Comparison of ENCODE assay signal across 8 cellular contexts in the genomic region with DNA sequence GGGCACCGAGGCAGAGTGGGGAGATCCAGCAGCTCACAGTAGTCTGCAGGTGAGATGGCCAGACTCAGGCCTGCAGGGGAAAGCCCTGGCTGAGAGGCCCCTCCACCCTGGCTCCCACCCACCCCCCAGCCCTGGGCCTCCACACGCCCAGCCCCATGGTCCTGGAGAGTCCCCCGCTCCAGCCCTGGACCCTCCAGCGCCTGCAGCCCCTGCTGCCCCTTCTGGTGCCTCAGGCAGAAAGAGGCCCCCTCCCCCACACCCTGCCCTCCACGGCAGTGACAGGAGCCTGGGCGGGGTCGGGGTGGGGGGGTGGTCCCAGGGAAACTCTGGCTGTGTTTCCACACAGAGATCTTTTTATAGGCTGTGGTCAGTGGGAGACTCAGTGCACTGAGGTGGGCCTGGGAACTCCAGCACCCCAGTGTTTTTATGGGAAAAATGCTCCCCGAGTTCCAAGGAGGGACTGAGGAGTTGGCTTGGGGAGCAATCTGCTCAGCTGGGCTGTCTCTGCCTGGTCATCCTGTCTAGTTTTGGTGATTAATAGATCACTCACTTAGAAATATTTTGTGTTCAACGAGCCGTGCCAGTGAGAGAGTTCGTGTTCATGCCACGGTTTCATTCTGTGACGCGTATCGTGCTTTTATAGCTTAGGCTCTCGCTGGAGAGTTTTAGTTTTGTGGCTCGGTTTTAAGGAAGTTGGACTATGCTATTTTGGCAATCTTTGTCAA. TPM values are rescaled to one million over a fixed set of nuclear protein-coding genes. Genes with fewer than 3 reads are reported as not detected.
DNase-seq lines count a peak whose midpoint lies in the region; ATAC-seq and TF ChIP-seq lines count a peak whose summit lies in the region.

No MANE protein-coding gene starts in this region.

- DNase-seq in AG09319 (ENCODE audit: extremely low read depth, low read depth) (peak; percentile 38), HL-60 (ENCODE audit: low read depth in 1 of 2, low spot score in 1 of 2) (peak in 1 of 2 experiments; percentile 64), ascending aorta (ENCODE audit: low spot score in 2 of 2) (peak in 1 of 2 donors; percentile 82), left kidney (ENCODE audit: low read depth, low spot score) (peak; percentile 94), thyroid gland (peak; percentile 61 to 69), NCI-H69 (lab: John Stamatoyannopoulos, UW) (no peak), superior temporal gyrus (ENCODE audit: extremely low spot score) (no peak)

- intact Hi-C loops in ascending aorta (cut with DNase I) (no loop called here), thyroid gland (cut with DNase I) (no loop called here)

- H3K9me3 ChIP-seq in ascending aorta: no peaks in the 10 kb centered on the region
- no peaks in the 10 kb centered on the region for H3K9me3 ChIP-seq in thyroid gland

- no peaks in the 10 kb centered on the region for H3K27me3 ChIP-seq in HL-60 (ENCODE audit: insufficient read depth, poor library complexity, severe bottlenecking)
- no peaks in the 10 kb centered on the region for H3K27me3 ChIP-seq in ascending aorta
- no peaks in the 10 kb centered on the region for H3K27me3 ChIP-seq in thyroid gland

- WGBS in thyroid gland, 2 donors: 8 to 11% methylated on average over 12 to 16 of the region's 17 CpGs

- no peak for TF ChIP-seq POLR2A in thyroid gland (IDR thresholded peaks at IDR 0.05)

- H3K36me3 ChIP-seq in ascending aorta (no peaks in the 10 kb centered on the region), thyroid gland (no peaks in the 10 kb centered on the region)

- peak overlapping the region; percentile 74 for H3K27ac ChIP-seq in HL-60 (replicated peaks)
- H3K27ac ChIP-seq in ascending aorta: peak overlapping the region; percentile 86 to 89
- peak overlapping the region; percentile 12 to 64 (median 57) for H3K27ac ChIP-seq in thyroid gland

- H3K4me3 ChIP-seq in HL-60 (replicated peaks; ENCODE audit: insufficient read depth, low read length) (peak overlapping the region; percentile 1; the same call in 1 of the 2 replicates), ascending aorta (peak overlapping the region; percentile 41 to 61), thyroid gland (replicated peaks in 1 of 3) (peak overlapping the region in 1 of 3 donors; percentile 3)

- H3K4me1 ChIP-seq in ascending aorta: peaks cover 4 to 17% of the 10 kb centered on the region in 2 donors
- H3K4me1 ChIP-seq in thyroid gland: peaks cover 7 to 22% of the 10 kb centered on the region in 2 donors

- ATAC-seq in GM19452 (IDR thresholded peaks at IDR 0.05; ENCODE audit: unreplicated experiment): peak; percentile 66

- TF ChIP-seq CTCF in AG09319 (IDR thresholded peaks at IDR 0.05; ENCODE audit: low read depth, low read length) (no peak), HL-60 (IDR thresholded peaks at IDR 0.05; ENCODE audit: insufficient read depth, low read length) (no peak), ascending aorta (IDR thresholded peaks at IDR 0.05) (no peak), thyroid gland (IDR thresholded peaks at IDR 0.05) (no peak)

RNA-seq across cellular contexts. Expression of a gene that starts 53.1 kb away (rescaled TPM):
- total RNA-seq in ascending aorta (2.2 TPM), thyroid gland (under 1 TPM in 1 of 4 donors, not detected in 3; 0.54 TPM)

Comparison
In these comparisons a context has a peak if more than half of its experiments do, and no peak if none do; other contexts are left out.
1. DNase-seq: peak in AG09319 (single experiment), left kidney (single experiment) and thyroid gland (2 of 2); none in NCI-H69 (single experiment) and superior temporal gyrus (single experiment).
2. Peak in every context shown above with its lines, with median percentiles within 50 percentile points of each other: H3K27ac ChIP-seq.